9 cellular contexts compared by ENCODE assay signal in the genomic region with DNA sequence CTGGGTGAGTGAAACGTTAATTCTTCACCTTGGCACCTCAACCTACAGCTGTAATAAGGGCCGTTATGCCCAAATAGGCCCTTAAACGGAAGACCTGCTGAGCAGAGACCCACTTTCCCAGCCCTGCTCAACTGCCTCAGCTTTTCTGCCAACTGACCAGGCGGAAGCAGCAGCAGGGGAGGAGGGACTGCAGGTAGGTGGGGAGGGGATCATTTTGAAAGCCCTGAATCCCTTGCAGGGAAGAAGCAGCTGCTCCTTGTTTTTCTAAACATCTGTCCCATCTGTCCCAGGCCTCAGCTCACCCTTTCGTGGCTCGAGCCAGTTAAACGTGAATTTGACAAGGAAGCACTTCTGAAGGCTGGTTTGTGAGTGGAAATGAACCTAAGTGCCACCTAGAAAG. TPM values are rescaled to one million over a fixed set of nuclear protein-coding genes. Genes with fewer than 3 reads are reported as not detected.
A peak's percentile ranks its signal among the peaks of the same experiment; 100 is the strongest.
DNase-seq lines count a peak whose midpoint lies in the region; ATAC-seq, FAIRE-seq and TF ChIP-seq lines count a peak whose summit lies in the region.
"Had no signal": no experiment of that assay in that cellular context is flagged by ENCODE, and none has a peak within 500 bp of the region (broad histone marks: within the 10 kb centered on the region; RNA-seq: fewer than 3 reads in every experiment).

No MANE protein-coding gene starts in this region.

- H3K36me3 ChIP-seq in K562 (ENCODE audit: control insufficient read depth, insufficient read depth, low read length): peaks cover 5% of the 10 kb centered on the region; the same call in 1 of the 3 replicates

- no peak for TF ChIP-seq CTCF in C4-2B (conservative IDR thresholded peaks at IDR 0.05)
- TF ChIP-seq CTCF in LNCaP clone FGC (IDR thresholded peaks at IDR 0.05; ENCODE audit: control insufficient read depth, extremely low read depth, insufficient read depth): no peak
- TF ChIP-seq CTCF in K562 (IDR thresholded peaks at IDR 0.05 in 2 of 3, conservative IDR thresholded peaks at IDR 0.05 in 1 of 3; ENCODE audit: insufficient read depth in 2 of 3, low read depth in 1 of 3, low read length in 3 of 3): no peak

- H3K27ac ChIP-seq in C4-2B (peak overlapping the region; percentile 31; the same call in 1 of the 2 replicates), K562 (ENCODE audit: extremely low read depth, low read depth, low read length) (peak overlapping the region; percentile 91; the same call in 2 of the 3 replicates)

- WGBS in K562 (ENCODE audit: insufficient coverage, low coverage, missing lambda C conversion rate): 62% methylated on average over 7 of the region's 7 CpGs

- intact Hi-C loops in K562 (cut with micrococcal nuclease): loop anchor here (2.0 kb wide), 1 partner anchor 108 kb away; the partner anchor contains the start of genes AZI2 and ZCWPW2

- POLR2A ChIA-PET in K562 (lab: Yijun Ruan, JAX): interaction anchor here (0.7 to 1.8 kb wide), 4 partner anchors 9 to 1632 kb away, joined by 3 to 5 read pairs (median 4); no protein-coding TSS in a partner anchor
- POLR2A ChIA-PET in naive thymus-derived CD8-positive, alpha-beta T cell (lab: Charles Lee): interaction anchor here (0.5 to 1.3 kb wide), 3 partner anchors 9 to 520 kb away, joined by 3 to 4 read pairs (median 3); no protein-coding TSS in a partner anchor

- no peak for TF ChIP-seq POLR2A in K562 (conservative IDR thresholded peaks at IDR 0.05)

- no peak for FAIRE-seq in K562 (lab: Jason Lieb, UNC)

- in situ Hi-C loops in K562 (cut with MboI): no loop called here

- CTCF ChIA-PET in K562 (lab: Yijun Ruan, JAX; ENCODE audit: low intra/inter-chr PET ratio): no interaction called here

- no peak for TF ChIP-seq EP300 in K562 (IDR thresholded peaks at IDR 0.05; ENCODE audit: low read length)

- peak overlapping the region; percentile 97 for H2AFZ ChIP-seq in K562 (ENCODE audit: low read depth, low read length)

- no peaks in the 10 kb centered on the region for H3K27me3 Mint-ChIP-seq in naive thymus-derived CD8-positive, alpha-beta T cell

- DNase-seq in LNCaP clone FGC (ENCODE audit: low read depth): no peak
- DNase-seq in K562 (ENCODE audit: extremely low read depth in 1 of 4, low spot score in 3 of 4): peak in 1 of 4 experiments; percentile 12
- DNase-seq in naive thymus-derived CD8-positive, alpha-beta T cell: no peak
- DNase-seq in AG20443 (ENCODE audit: low spot score): no peak
- no peak for DNase-seq in GM03348 (ENCODE audit: low spot score)
- no peak for DNase-seq in left lobe of liver (ENCODE audit: low spot score)
- DNase-seq: activated CD4-positive, alpha-beta T cell treated with anti-CD3 and anti-CD28 coated beads, Interleukin-2, amount 50 U/mL, for 48 hours had no signal

- H3K36me3 Mint-ChIP-seq in naive thymus-derived CD8-positive, alpha-beta T cell: no peaks in the 10 kb centered on the region

- H3K4me1 ChIP-seq in K562 (replicated peaks in 1 of 2; ENCODE audit: control insufficient read depth in 2 of 2, insufficient read depth in 2 of 2, low read length in 2 of 2): peaks cover 20 to 26% of the 10 kb centered on the region in 2 experiments

- H3K79me2 ChIP-seq in K562 (ENCODE audit: control insufficient read depth, insufficient read depth, low read length): peaks cover 41% of the 10 kb centered on the region

- H3K27me3 ChIP-seq in K562 (ENCODE audit: control insufficient read depth in 2 of 2, insufficient read depth in 2 of 2, low read length in 2 of 2): no peaks in the 10 kb centered on the region

- TF ChIP-seq RAD21 in K562 (CRISPR knock-in tag; conservative IDR thresholded peaks at IDR 0.05 in 1 of 2, IDR thresholded peaks at IDR 0.05 in 1 of 2): no peak

- H3K4me3 ChIP-seq in LNCaP clone FGC (ENCODE audit: low read depth, low read length) (peak overlapping the region; percentile 91; the same call in 1 of the 2 replicates), K562 (no peak overlapping the region)

- H3K27ac Mint-ChIP-seq in naive thymus-derived CD8-positive, alpha-beta T cell: peak overlapping the region in 9 of 10 donors; percentile 90 to 96 (median 95)

- peak overlapping the region; percentile 7 to 95; a peak in 3 of 4 replicates for H3K9ac ChIP-seq in K562 (ENCODE audit: insufficient read depth in 1 of 2, low read depth in 2 of 2, low read length in 2 of 2)

- H3K4me3 Mint-ChIP-seq in naive thymus-derived CD8-positive, alpha-beta T cell: peak overlapping the region; percentile 92 to 98 (median 94)

- H3K9me1 ChIP-seq in K562 (ENCODE audit: control insufficient read depth, insufficient read depth, low read length): no peaks in the 10 kb centered on the region

- H4K20me1 ChIP-seq in K562 (replicated peaks; ENCODE audit: control insufficient read depth, insufficient read depth, low read length): no peaks in the 10 kb centered on the region

- H3K4me1 Mint-ChIP-seq in naive thymus-derived CD8-positive, alpha-beta T cell: peaks cover 19 to 52% (median 42%) of the 10 kb centered on the region in 4 donors

- ATAC-seq in K562 (no peak), GM21529 (IDR thresholded peaks at IDR 0.05; ENCODE audit: unreplicated experiment) (no peak), left lobe of liver (no peak)
- no peak for ATAC-seq in naive thymus-derived CD8-positive, alpha-beta T cell

- H3K9me3 Mint-ChIP-seq in naive thymus-derived CD8-positive, alpha-beta T cell: peaks cover 0 to 9% (median 0%) of the 10 kb centered on the region in 9 donors

- BruUV-seq in K562 (replicated peaks; lab: Mats Ljungman, UMichigan): no TSS peak

- no peaks in the 10 kb centered on the region for H3K9me3 ChIP-seq in K562 (replicated peaks; ENCODE audit: control insufficient read depth, insufficient read depth, low read depth, low read length)

- peak overlapping the region; percentile 92 for H3K4me2 ChIP-seq in K562 (ENCODE audit: insufficient read depth, low read length)

TF ChIP-seq in K562, 482 proteins besides CTCF, POLR2A, EP300 and RAD21:
- no peak for TF ChIP-seq PTTG1 (tag; IDR thresholded peaks at IDR 0.05; ENCODE audit: low read depth)
- no peak for TF ChIP-seq HMGXB4 (CRISPR knock-in tag; IDR thresholded peaks at IDR 0.05)
- TF ChIP-seq XRCC5 (IDR thresholded peaks at IDR 0.05; ENCODE audit: low read depth, low read length): no peak
- TF ChIP-seq ZNF830 (CRISPR knock-in tag; IDR thresholded peaks at IDR 0.05): no peak
- TF ChIP-seq KLF10 (CRISPR knock-in tag; IDR thresholded peaks at IDR 0.05): no peak
- TF ChIP-seq NELFE (IDR thresholded peaks at IDR 0.05; ENCODE audit: insufficient read depth, insufficient read length): no peak
- no peak for TF ChIP-seq TBL1XR1 (IDR thresholded peaks at IDR 0.05; ENCODE audit: low read length in 2 of 2)
- TF ChIP-seq BRD4 (IDR thresholded peaks at IDR 0.05): no peak
- TF ChIP-seq NONO (IDR thresholded peaks at IDR 0.05; ENCODE audit: low read depth in 2 of 2, low read length in 1 of 2): no peak
- no peak for TF ChIP-seq DACH1 (IDR thresholded peaks at IDR 0.05; ENCODE audit: partially characterized antibody)
- TF ChIP-seq ZBTB26 (CRISPR knock-in tag; IDR thresholded peaks at IDR 0.05): no peak
- no peak for TF ChIP-seq HIVEP1 (CRISPR knock-in tag; IDR thresholded peaks at IDR 0.05)
- no peak for TF ChIP-seq ILK (tag; IDR thresholded peaks at IDR 0.05; ENCODE audit: borderline replicate concordance, low read depth)
- no peak for TF ChIP-seq PTRF (tag; IDR thresholded peaks at IDR 0.05)

RNA-seq across cellular contexts. Expression of gene CMC1, which starts 1.0 kb away (rescaled TPM):
- 10.8 and 42.1 TPM in 2 replicates for total RNA-seq in K562 (2011; cell fraction: chromatin; rRNA removed; ENCODE audit: low replicate concordance)
- 8.3 and 11.2 TPM in 2 replicates for total RNA-seq in K562 (2011; cell fraction: nucleolus; rRNA removed)
- 22.1 and 38.3 TPM in 2 replicates for total RNA-seq in K562 (2011; cell fraction: nucleoplasm; rRNA removed)
- 15.9 and 18.0 TPM in 2 replicates for total RNA-seq in K562 (2014; rRNA removed)
- 52.9 and 57.6 TPM in 2 replicates for total RNA-seq in K562 (2014; rRNA removed; fragmentation: Illumina TruSeq; extraction: Trizol)
- total RNA-seq in K562 (2015; rRNA removed; fragmentation: Illumina TruSeq; extraction: Trizol): 35.6 and 40.3 TPM in 2 replicates
- total RNA-seq in K562 (2021): 38.8 and 42.9 TPM in 2 replicates
- 58.5 and 74.6 TPM in 2 replicates for polyA plus RNA-seq in K562 (2011; rRNA removed)
- polyA plus RNA-seq in K562 (2011; cell fraction: cytosol; rRNA removed): 12.2 and 20.4 TPM in 2 replicates
- 15.2 and 25.7 TPM in 2 replicates for polyA plus RNA-seq in K562 (2011; cell fraction: nucleus; rRNA removed)
- 41.7 and 73.9 TPM in 2 replicates for polyA plus RNA-seq in K562 (2012)
- 19.8 and 44.7 TPM in 2 replicates for polyA plus RNA-seq in K562 (2014; fragmentation: Illumina TruSeq; extraction: Trizol)
- polyA plus RNA-seq in K562 (2014; fragmentation: Nextera tagmentation; extraction: Ambion mirVana): 10 to 100 TPM; 48.9 to 56.8 TPM
- 50.9 and 59.0 TPM in 2 replicates for polyA plus RNA-seq in K562 (2014; rRNA removed)
- 12.4 and 13.6 TPM in 2 replicates for polyA minus RNA-seq in K562 (2011; rRNA and poly(A)+ RNA removed)
- polyA minus RNA-seq in K562 (2011; cell fraction: cytosol; rRNA and poly(A)+ RNA removed): 8.9 and 13.5 TPM in 2 replicates
- polyA minus RNA-seq in K562 (2011; cell fraction: nucleus; rRNA and poly(A)+ RNA removed): 34.2 and 50.4 TPM in 2 replicates
- 10 to 100 TPM; 16.2 to 18.4 TPM for total RNA-seq in naive thymus-derived CD8-positive, alpha-beta T cell
- polyA plus RNA-seq in naive thymus-derived CD8-positive, alpha-beta T cell: 100 to 1,000 TPM in 1 of 3 donors, 10 to 100 TPM in 2; 33.1 to 425 (median 38.0) TPM
- total RNA-seq in left lobe of liver: 12.4 TPM
